20 cellular contexts compared by ENCODE assay signal in genomic region chr2:171939754-171940093, GRCh38.
"Had no signal": no experiment of that assay in that cellular context is flagged by ENCODE, and none has a peak within 500 bp of the region (broad histone marks: within the 10 kb centered on the region; RNA-seq: fewer than 3 reads in every experiment).

No MANE protein-coding gene starts in this region.

- H3K9me3 ChIP-seq: body of pancreas, heart left ventricle, left lung, right lobe of liver, spleen, testis, upper lobe of left lung had no signal

- H3K27ac ChIP-seq: body of pancreas, coronary artery, heart left ventricle, neural progenitor cell, right lobe of liver, testis, upper lobe of left lung had no signal

- H2AFZ ChIP-seq: neural progenitor cell had no signal

- H3K27me3 ChIP-seq: body of pancreas, heart left ventricle, left lung, neural progenitor cell, right lobe of liver, spleen, testis, upper lobe of left lung had no signal

- FAIRE-seq: endometrium had no signal

- H3K4me2 ChIP-seq: neural progenitor cell had no signal

- H3K9ac ChIP-seq: neural progenitor cell had no signal

- H3K4me1 ChIP-seq: body of pancreas, neural progenitor cell, right lobe of liver, testis, upper lobe of left lung had no signal

- ATAC-seq: activated CD8-positive, alpha-beta T cell treated with anti-CD3 and anti-CD28 coated beads for 36 hours; body of pancreas; heart left ventricle; left lung; right lobe of liver; stimulated activated memory B cell treated with anti-CD40 and anti-IgM and Interleukin-4, amounts not matched to agents 10 μg/mL and 1 μg/mL and 100 μg/mL, for 72 hours had no signal

- DNase-seq: activated CD4-positive, alpha-beta T cell treated with anti-CD3 and anti-CD28 coated beads, Interleukin-2, amount 10 ng/mL, durations not matched to agents 24 days and 14 days; activated CD8-positive, alpha-beta T cell treated with anti-CD3 and anti-CD28 coated beads for 36 hours; activated naive CD4-positive, alpha-beta T cell treated with Interleukin-2 at 50 U/mL for 16 hours; activated naive CD8-positive, alpha-beta T cell treated with anti-CD3 and anti-CD28 coated beads, Interleukin-2, amount 10 ng/mL, durations not matched to agents 7 days and 5 days; activated T-cell treated with anti-CD3 and anti-CD28 coated beads, Interleukin-2, amount 50 U/mL, for 24 hours; body of pancreas; erythroblast; foreskin melanocyte; heart left ventricle; left lung; right lobe of liver; spleen; stimulated activated CD4-positive, alpha-beta T cell treated with anti-CD3 and anti-CD28 coated beads, Interleukin-4, amount 100 ng/mL, for 4 hours; T1000; testis; upper lobe of left lung had no signal

- H3K4me3 ChIP-seq: body of pancreas, coronary artery, heart left ventricle, left lung, neural progenitor cell, right lobe of liver, spleen, testis, upper lobe of left lung had no signal

- H3K36me3 ChIP-seq: heart left ventricle, left lung, right lobe of liver, upper lobe of left lung had no signal
